ENCODE assay signal across 16 cellular contexts in genomic region chr1:226977973-226978344, GRCh38.
"Had no signal": no experiment of that assay in that cellular context is flagged by ENCODE, and none has a peak within 500 bp of the region (broad histone marks: within the 10 kb centered on the region; RNA-seq: fewer than 3 reads in every experiment).

No MANE protein-coding gene starts in this region.

- ATAC-seq: effector memory CD8-positive, alpha-beta T cell; mucosa of descending colon; naive thymus-derived CD8-positive, alpha-beta T cell; right cardiac atrium; stimulated activated naive CD8-positive, alpha-beta T cell treated with anti-CD3 and anti-CD28 coated beads, Interleukin-15, Interleukin-2, amounts not matched to agents 100 U/mL and 50 U/mL, for 24 hours had no signal

- H3K4me3 ChIP-seq: esophagus squamous epithelium, mucosa of descending colon, ovary, smooth muscle cell, suprapubic skin, thyroid gland, uterus had no signal

- H3K27ac ChIP-seq: esophagus squamous epithelium, suprapubic skin, thyroid gland had no signal

- H3K27me3 ChIP-seq: esophagus squamous epithelium, ovary, suprapubic skin, thyroid gland, uterus had no signal

- H3K36me3 ChIP-seq: ovary, uterus had no signal

- H3K9me3 ChIP-seq: esophagus squamous epithelium, mucosa of descending colon, ovary, suprapubic skin, thyroid gland, uterus had no signal

- DNase-seq: effector memory CD8-positive, alpha-beta T cell; esophagus squamous epithelium; foreskin fibroblast; hippocampal formation; kidney glomerular epithelial cell; mammary epithelial cell; mucosa of descending colon; naive thymus-derived CD8-positive, alpha-beta T cell; stimulated activated CD4-positive, alpha-beta T cell treated with anti-CD3 and anti-CD28 coated beads, Interleukin-2, amount 100 ng/mL, for 48 hours; stimulated activated naive CD8-positive, alpha-beta T cell treated with anti-CD3 and anti-CD28 coated beads, Interleukin-15, Interleukin-2, amounts not matched to agents 100 U/mL and 50 U/mL, for 24 hours; thyroid gland had no signal
